In the genomic region with DNA sequence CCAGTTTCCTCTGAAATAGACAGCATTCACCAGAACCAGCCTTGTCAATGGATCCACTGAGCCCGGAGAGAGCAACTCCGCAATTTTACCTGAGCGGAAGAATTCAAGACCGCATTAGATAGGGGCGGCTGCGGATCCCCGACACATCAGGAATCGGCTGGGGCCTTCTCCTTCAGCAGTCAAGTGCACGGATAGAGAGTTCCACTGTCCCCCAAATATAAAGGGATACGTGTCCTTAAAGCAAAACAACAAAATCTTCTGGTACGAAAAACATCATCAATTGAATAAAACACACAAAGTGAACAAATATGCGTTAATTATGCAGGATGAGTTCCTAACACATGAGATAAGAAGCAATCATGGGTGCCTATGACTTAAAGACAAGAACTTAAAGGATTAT, we compare ENCODE assay signal across 1 cellular context.
TF ChIP-seq lines count a peak whose summit lies in the region.

No MANE protein-coding gene starts in this region.

TF ChIP-seq in HepG2, 621 proteins besides CTCF, POLR2A, EP300 and RAD21:
- no peak for TF ChIP-seq GLI4 (CRISPR knock-in tag; IDR thresholded peaks at IDR 0.05; ENCODE audit: borderline replicate concordance)
- TF ChIP-seq TOPORS (CRISPR knock-in tag; IDR thresholded peaks at IDR 0.05) = peak; percentile 5; the same call in 1 of the 2 replicates
- TF ChIP-seq ZNF569 (CRISPR knock-in tag; IDR thresholded peaks at IDR 0.05; ENCODE audit: borderline replicate concordance) = no peak
- TF ChIP-seq, protein P1, sequence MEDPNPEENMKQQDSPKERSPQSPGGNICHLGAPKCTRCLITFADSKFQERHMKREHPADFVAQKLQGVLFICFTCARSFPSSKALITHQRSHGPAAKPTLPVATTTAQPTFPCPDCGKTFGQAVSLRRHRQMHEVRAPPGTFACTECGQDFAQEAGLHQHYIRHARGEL (CRISPR knock-in tag; IDR thresholded peaks at IDR 0.05) = no peak
- no peak for TF ChIP-seq XRCC5 (optimal IDR thresholded peaks at IDR 0.05; ENCODE audit: low read length)
- no peak for TF ChIP-seq ZKSCAN5 (CRISPR knock-in tag; IDR thresholded peaks at IDR 0.05)
- TF ChIP-seq, protein P2, sequence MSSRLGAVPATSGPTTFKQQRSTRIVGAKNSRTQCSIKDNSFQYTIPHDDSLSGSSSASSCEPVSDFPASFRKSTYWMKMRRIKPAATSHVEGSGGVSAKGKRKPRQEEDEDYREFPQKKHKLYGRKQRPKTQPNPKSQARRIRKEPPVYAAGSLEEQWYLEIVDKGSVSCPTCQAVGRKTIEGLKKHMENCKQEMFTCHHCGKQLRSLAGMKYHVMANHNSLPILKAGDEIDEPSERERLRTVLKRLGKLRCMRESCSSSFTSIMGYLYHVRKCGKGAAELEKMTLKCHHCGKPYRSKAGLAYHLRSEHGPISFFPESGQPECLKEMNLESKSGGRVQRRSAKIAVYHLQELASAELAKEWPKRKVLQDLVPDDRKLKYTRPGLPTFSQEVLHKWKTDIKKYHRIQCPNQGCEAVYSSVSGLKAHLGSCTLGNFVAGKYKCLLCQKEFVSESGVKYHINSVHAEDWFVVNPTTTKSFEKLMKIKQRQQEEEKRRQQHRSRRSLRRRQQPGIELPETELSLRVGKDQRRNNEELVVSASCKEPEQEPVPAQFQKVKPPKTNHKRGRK (CRISPR knock-in tag; IDR thresholded peaks at IDR 0.05) = no peak
- no peak for TF ChIP-seq ZKSCAN1 (IDR thresholded peaks at IDR 0.05; ENCODE audit: low read length)
- TF ChIP-seq, protein P3, sequence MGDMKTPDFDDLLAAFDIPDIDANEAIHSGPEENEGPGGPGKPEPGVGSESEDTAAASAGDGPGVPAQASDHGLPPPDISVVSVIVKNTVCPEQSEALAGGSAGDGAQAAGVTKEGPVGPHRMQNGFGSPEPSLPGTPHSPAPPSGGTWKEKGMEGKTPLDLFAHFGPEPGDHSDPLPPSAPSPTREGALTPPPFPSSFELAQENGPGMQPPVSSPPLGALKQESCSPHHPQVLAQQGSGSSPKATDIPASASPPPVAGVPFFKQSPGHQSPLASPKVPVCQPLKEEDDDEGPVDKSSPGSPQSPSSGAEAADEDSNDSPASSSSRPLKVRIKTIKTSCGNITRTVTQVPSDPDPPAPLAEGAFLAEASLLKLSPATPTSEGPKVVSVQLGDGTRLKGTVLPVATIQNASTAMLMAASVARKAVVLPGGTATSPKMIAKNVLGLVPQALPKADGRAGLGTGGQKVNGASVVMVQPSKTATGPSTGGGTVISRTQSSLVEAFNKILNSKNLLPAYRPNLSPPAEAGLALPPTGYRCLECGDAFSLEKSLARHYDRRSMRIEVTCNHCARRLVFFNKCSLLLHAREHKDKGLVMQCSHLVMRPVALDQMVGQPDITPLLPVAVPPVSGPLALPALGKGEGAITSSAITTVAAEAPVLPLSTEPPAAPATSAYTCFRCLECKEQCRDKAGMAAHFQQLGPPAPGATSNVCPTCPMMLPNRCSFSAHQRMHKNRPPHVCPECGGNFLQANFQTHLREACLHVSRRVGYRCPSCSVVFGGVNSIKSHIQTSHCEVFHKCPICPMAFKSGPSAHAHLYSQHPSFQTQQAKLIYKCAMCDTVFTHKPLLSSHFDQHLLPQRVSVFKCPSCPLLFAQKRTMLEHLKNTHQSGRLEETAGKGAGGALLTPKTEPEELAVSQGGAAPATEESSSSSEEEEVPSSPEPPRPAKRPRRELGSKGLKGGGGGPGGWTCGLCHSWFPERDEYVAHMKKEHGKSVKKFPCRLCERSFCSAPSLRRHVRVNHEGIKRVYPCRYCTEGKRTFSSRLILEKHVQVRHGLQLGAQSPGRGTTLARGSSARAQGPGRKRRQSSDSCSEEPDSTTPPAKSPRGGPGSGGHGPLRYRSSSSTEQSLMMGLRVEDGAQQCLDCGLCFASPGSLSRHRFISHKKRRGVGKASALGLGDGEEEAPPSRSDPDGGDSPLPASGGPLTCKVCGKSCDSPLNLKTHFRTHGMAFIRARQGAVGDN (CRISPR knock-in tag; IDR thresholded peaks at IDR 0.05) = 0 out of 2 replicates have a peak, but pooled peaks have one; percentile 19
- TF ChIP-seq TAF1 (CRISPR knock-in tag; IDR thresholded peaks at IDR 0.05) = 0 out of 2 replicates have a peak, but pooled peaks have one; percentile 14
- TF ChIP-seq ZBTB1 (CRISPR knock-in tag; IDR thresholded peaks at IDR 0.05; ENCODE audit: borderline replicate concordance) = no peak
- TF ChIP-seq, protein P4, sequence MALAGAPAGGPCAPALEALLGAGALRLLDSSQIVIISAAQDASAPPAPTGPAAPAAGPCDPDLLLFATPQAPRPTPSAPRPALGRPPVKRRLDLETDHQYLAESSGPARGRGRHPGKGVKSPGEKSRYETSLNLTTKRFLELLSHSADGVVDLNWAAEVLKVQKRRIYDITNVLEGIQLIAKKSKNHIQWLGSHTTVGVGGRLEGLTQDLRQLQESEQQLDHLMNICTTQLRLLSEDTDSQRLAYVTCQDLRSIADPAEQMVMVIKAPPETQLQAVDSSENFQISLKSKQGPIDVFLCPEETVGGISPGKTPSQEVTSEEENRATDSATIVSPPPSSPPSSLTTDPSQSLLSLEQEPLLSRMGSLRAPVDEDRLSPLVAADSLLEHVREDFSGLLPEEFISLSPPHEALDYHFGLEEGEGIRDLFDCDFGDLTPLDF (CRISPR knock-in tag; IDR thresholded peaks at IDR 0.05) = no peak
- TF ChIP-seq JDP2 (CRISPR knock-in tag; IDR thresholded peaks at IDR 0.05; ENCODE audit: borderline replicate concordance) = no peak
- TF ChIP-seq EEA1 (CRISPR knock-in tag; IDR thresholded peaks at IDR 0.05; ENCODE audit: borderline replicate concordance) = no peak
- no peak for TF ChIP-seq EHMT2 (IDR thresholded peaks at IDR 0.05; ENCODE audit: borderline replicate concordance, low read depth, low read length)
- no peak for TF ChIP-seq HCFC1 (IDR thresholded peaks at IDR 0.05; ENCODE audit: low read depth, low read length)
- TF ChIP-seq, protein P5, sequence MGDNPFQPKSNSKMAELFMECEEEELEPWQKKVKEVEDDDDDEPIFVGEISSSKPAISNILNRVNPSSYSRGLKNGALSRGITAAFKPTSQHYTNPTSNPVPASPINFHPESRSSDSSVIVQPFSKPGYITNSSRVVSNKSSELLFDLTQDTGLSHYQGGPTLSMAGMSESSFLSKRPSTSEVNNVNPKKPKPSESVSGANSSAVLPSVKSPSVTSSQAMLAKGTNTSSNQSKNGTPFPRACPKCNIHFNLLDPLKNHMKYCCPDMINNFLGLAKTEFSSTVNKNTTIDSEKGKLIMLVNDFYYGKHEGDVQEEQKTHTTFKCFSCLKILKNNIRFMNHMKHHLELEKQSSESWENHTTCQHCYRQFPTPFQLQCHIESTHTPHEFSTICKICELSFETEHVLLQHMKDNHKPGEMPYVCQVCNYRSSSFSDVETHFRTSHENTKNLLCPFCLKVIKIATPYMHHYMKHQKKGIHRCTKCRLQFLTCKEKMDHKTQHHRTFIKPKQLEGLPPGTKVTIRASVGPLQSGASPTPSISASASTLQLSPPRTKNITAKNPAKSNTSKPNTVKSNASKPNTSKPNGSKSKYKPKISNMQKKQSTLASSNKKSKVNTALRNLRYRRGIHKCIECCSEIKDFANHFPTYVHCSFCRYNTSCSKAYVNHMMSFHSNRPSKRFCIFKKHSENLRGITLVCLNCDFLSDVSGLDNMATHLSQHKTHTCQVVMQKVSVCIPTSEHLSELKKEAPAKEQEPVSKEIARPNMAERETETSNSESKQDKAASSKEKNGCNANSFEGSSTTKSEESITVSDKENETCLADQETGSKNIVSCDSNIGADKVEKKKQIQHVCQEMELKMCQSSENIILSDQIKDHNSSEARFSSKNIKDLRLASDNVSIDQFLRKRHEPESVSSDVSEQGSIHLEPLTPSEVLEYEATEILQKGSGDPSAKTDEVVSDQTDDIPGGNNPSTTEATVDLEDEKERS (CRISPR knock-in tag; IDR thresholded peaks at IDR 0.05) = no peak
- TF ChIP-seq FLYWCH1 (CRISPR knock-in tag; IDR thresholded peaks at IDR 0.05) = 0 out of 2 replicates have a peak, but pooled peaks have one; percentile 18
- no peak for TF ChIP-seq NFKBIZ (CRISPR knock-in tag; IDR thresholded peaks at IDR 0.05)
- no peak for TF ChIP-seq ZNF510 (CRISPR knock-in tag; IDR thresholded peaks at IDR 0.05; ENCODE audit: low read depth)
TF ChIP-seq in HepG2: peak in this region for 4.
